In the genomic region with DNA sequence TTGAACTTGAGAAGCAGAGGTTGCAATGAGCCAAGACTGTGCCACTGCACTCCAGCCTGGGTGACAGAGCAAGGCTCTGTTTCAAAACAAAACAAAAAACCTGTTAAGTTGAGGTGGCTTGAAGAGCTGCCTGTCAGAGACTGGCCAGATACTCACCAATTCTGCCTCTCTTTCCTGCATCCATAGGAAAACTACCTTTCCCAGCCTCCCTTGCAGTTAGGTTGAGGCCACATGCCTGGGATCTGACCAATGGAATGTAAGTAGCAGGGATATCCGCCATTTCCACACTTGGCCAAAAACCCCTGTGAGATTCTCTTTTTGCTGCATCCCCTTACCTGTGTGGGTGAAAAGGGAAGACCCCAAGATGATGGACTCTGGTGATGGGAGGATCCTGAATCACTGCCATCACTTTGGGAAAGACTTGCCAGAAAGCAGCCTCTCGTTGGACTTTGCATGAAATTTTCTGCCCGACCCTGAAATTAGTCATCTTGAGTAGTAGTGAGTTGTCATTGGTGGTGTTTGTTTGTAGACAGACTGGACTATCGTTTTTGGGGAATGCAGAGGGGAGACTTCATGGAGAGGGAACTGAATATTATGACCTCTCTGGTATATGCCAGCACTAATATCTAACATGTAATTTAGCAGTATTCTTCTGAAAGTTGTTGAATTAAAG, we compare ENCODE assay signal across 9 cellular contexts. TPM values are rescaled to one million over a fixed set of nuclear protein-coding genes. Genes with fewer than 3 reads are reported as not detected.
DNase-seq lines count a peak whose midpoint lies in the region; ATAC-seq and TF ChIP-seq lines count a peak whose summit lies in the region.
"Had no signal": no experiment of that assay in that cellular context is flagged by ENCODE, and none has a peak within 500 bp of the region (broad histone marks: within the 10 kb centered on the region; RNA-seq: fewer than 3 reads in every experiment).

No MANE protein-coding gene starts in this region.

- TF ChIP-seq CTCF in colonic mucosa (IDR thresholded peaks at IDR 0.05) (no peak), stomach (IDR thresholded peaks at IDR 0.05) (no peak)

- no peak for TF ChIP-seq EP300 in stomach (IDR thresholded peaks at IDR 0.05)

- no peak overlapping the region for H3K4me3 ChIP-seq in colonic mucosa
- H3K4me3 ChIP-seq in stomach: no peak overlapping the region

- 67 to 90% (median 80%) methylated on average over 4 of the region's 4 CpGs for WGBS in stomach, 5 donors

- no peak for TF ChIP-seq POLR2A in stomach (IDR thresholded peaks at IDR 0.05)

- peak overlapping the region; percentile 74 for H3K4me3 Mint-ChIP-seq in activated T-cell treated with anti-CD3 and anti-CD28 coated beads, Interleukin-2, amount 50 U/mL, for 4 hours

- H3K4me1 ChIP-seq in colonic mucosa (no peaks in the 10 kb centered on the region), stomach (peaks cover 0 to 46% (median 4%) of the 10 kb centered on the region in 4 donors)

- intact Hi-C loops in colonic mucosa (cut with DNase I): no loop called here
- intact Hi-C loops in stomach (cut with DNase I; ENCODE audit: low total_unique reads): no loop called here
- intact Hi-C loops in Right ventricle myocardium inferior (cut with DNase I): no loop called here

- peaks cover 8% of the 10 kb centered on the region for H3K9me3 Mint-ChIP-seq in activated T-cell treated with anti-CD3 and anti-CD28 coated beads, Interleukin-2, amount 50 U/mL, for 4 hours

- no peak for ATAC-seq in activated T-cell treated with anti-CD3 and anti-CD28 coated beads, Interleukin-2, amount 50 U/mL, for 4 hours
- ATAC-seq in HG03520 (IDR thresholded peaks at IDR 0.05; ENCODE audit: unreplicated experiment): no peak
- ATAC-seq in HG02798 (IDR thresholded peaks at IDR 0.05; ENCODE audit: poor library complexity, unreplicated experiment): no peak
- no peak for ATAC-seq in Right ventricle myocardium inferior

- H3K36me3 Mint-ChIP-seq in activated T-cell treated with anti-CD3 and anti-CD28 coated beads, Interleukin-2, amount 50 U/mL, for 4 hours (ENCODE audit: insufficient read depth): peaks cover 20% of the 10 kb centered on the region

- peaks cover 90% of the 10 kb centered on the region for H3K4me1 Mint-ChIP-seq in activated T-cell treated with anti-CD3 and anti-CD28 coated beads, Interleukin-2, amount 50 U/mL, for 4 hours (ENCODE audit: low read depth)

- H3K36me3 ChIP-seq in colonic mucosa (no peaks in the 10 kb centered on the region), stomach (peaks cover 0 to 57% (median 46%) of the 10 kb centered on the region in 4 donors)

- H3K9ac ChIP-seq in colonic mucosa (ENCODE audit: low read depth in 2 of 2, low read length in 2 of 2): no peak overlapping the region

- H3K27me3 Mint-ChIP-seq in activated T-cell treated with anti-CD3 and anti-CD28 coated beads, Interleukin-2, amount 50 U/mL, for 4 hours (ENCODE audit: low read depth): no peaks in the 10 kb centered on the region

- H3K27ac ChIP-seq in colonic mucosa (peak overlapping the region; percentile 61), stomach (peak overlapping the region; percentile 28 to 79 (median 60))

- H3K27me3 ChIP-seq in colonic mucosa (no peaks in the 10 kb centered on the region), stomach (no peaks in the 10 kb centered on the region)

- DNase-seq in activated T-cell treated with anti-CD3 and anti-CD28 coated beads, Interleukin-2, amount 50 U/mL, for 4 hours: no peak
- DNase-seq in activated T-cell treated with anti-CD3 and anti-CD28 coated beads, Interleukin-2, amount 50 U/mL, for 48 hours: no peak
- DNase-seq in RPMI7951 (ENCODE audit: low read depth): peak; percentile 69
- DNase-seq in colonic mucosa: no peak
- DNase-seq in stomach: no peak
- no peak for DNase-seq in Right ventricle myocardium inferior (ENCODE audit: missing footprints)
- DNase-seq: NCI-H774 had no signal

- no peaks in the 10 kb centered on the region for H3K9me3 ChIP-seq in colonic mucosa
- peaks cover 0 to 6% (median 2%) of the 10 kb centered on the region in 4 donors for H3K9me3 ChIP-seq in stomach

RNA-seq across cellular contexts. Expression of gene GPR68, which starts 14.0 kb away (rescaled TPM):
- 1 to 10 TPM; 4.1 to 6.1 (median 6.0) TPM for total RNA-seq in activated T-cell treated with anti-CD3 and anti-CD28 coated beads, Interleukin-2, amount 50 U/mL, for 4 hours
- 16.7 and 18.6 TPM in 2 replicates for total RNA-seq in RPMI7951 (2014; rRNA removed; shearing (Covaris generic))
- under 1 TPM; 0.37 to 0.66 TPM for total RNA-seq in colonic mucosa
- total RNA-seq in stomach: 10 to 100 TPM in 2 of 5 donors, 1 to 10 TPM in 1, not detected in 2; 4.0 to 19.3 (median 11.0) TPM
- polyA plus RNA-seq in stomach: 10 to 100 TPM in 1 of 3 donors, 1 to 10 TPM in 2; 1.9 to 10.9 (median 7.2) TPM
- 0.16 TPM for total RNA-seq in Right ventricle myocardium inferior
